ENCODE assay signal across 31 cellular contexts in genomic region chr10:101305241-101306230, GRCh38. TPM values are rescaled to one million over a fixed set of nuclear protein-coding genes. Genes with fewer than 3 reads are reported as not detected.
A peak's percentile ranks its signal among the peaks of the same experiment; 100 is the strongest.
DNase-seq lines count a peak whose midpoint lies in the region; ATAC-seq and TF ChIP-seq lines count a peak whose summit lies in the region.
"Had no signal": no experiment of that assay in that cellular context is flagged by ENCODE, and none has a peak within 500 bp of the region (broad histone marks: within the 10 kb centered on the region; RNA-seq: fewer than 3 reads in every experiment).

No MANE protein-coding gene starts in this region.

- H3K27me3 ChIP-seq in hepatocyte (peaks cover 11% of the 10 kb centered on the region), esophagus squamous epithelium (peaks cover 0 to 86% (median 0%) of the 10 kb centered on the region in 4 donors)
- H3K27me3 ChIP-seq: body of pancreas, vagina had no signal

- CTCF ChIA-PET in HEK293 (lab: Yijun Ruan, JAX), result interaction anchor here (0.5 to 7.4 kb wide), 11 partner anchors 8 to 265 kb away, joined by 3 to 102 read pairs (median 4); partner anchors contain the start of gene LBX1

- TF ChIP-seq CTCF in HEK293 (tag by site-specific recombination; IDR thresholded peaks at IDR 0.05) (no peak), brain (conservative IDR thresholded peaks at IDR 0.05) (no peak), hepatocyte (IDR thresholded peaks at IDR 0.05; ENCODE audit: poor library complexity) (no peak), mesothelial cell of epicardium (IDR thresholded peaks at IDR 0.05; ENCODE audit: unreplicated experiment) (no peak), esophagus squamous epithelium (IDR thresholded peaks at IDR 0.05) (no peak)

- H4K20me1 ChIP-seq in hepatocyte (ENCODE audit: insufficient read depth, poor library complexity, severe bottlenecking), result no peaks in the 10 kb centered on the region

- H3K4me1 Mint-ChIP-seq in brain, result peaks cover 49% of the 10 kb centered on the region
- peaks cover 16% of the 10 kb centered on the region for H3K4me1 Mint-ChIP-seq in mesothelial cell of epicardium

- POLR2A ChIA-PET in HEK293 (lab: Yijun Ruan, JAX), result interaction anchor here (0.6 kb wide), 1 partner anchor 112 kb away, joined by 3 read pairs; no protein-coding TSS in a partner anchor

- 59% methylated on average over 17 of the region's 17 CpGs for WGBS in hepatocyte (ENCODE audit: low lambda C conversion rate, missing lambda C conversion rate)
- 74 to 76% methylated on average over 11 to 17 of the region's 17 CpGs for WGBS in esophagus squamous epithelium, 2 donors

- intact Hi-C loops in posterior vena cava (cut with DNase I) (no loop called here), esophagus squamous epithelium (cut with DNase I) (no loop called here)

- H3K4me1 ChIP-seq in HEK293 (ENCODE audit: control insufficient read depth, insufficient read depth, low read length) (no peaks in the 10 kb centered on the region), hepatocyte (ENCODE audit: insufficient read depth) (no peaks in the 10 kb centered on the region), esophagus squamous epithelium (peaks cover 3 to 18% (median 4%) of the 10 kb centered on the region in 3 donors)
- H3K4me1 ChIP-seq: A549, adrenal gland, HAP-1 had no signal

- H3K4me2 ChIP-seq in hepatocyte, result no peak overlapping the region
- H3K4me2 ChIP-seq: A549, KMS-11 had no signal

- DNase-seq in hepatocyte (ENCODE audit: low spot score), result peak; percentile 36
- DNase-seq in posterior vena cava (ENCODE audit: low spot score), result peak; percentile 51
- no peak for DNase-seq in mesothelial cell of epicardium (ENCODE audit: low spot score in 2 of 2, unreplicated experiment in 2 of 2)
- DNase-seq in effector CD4-positive, alpha-beta T cell, result no peak
- no peak for DNase-seq in esophagus squamous epithelium (lab: John Stamatoyannopoulos, UW)
- DNase-seq: activated CD4-positive, alpha-beta T cell treated with anti-CD3 and anti-CD28 coated beads for 36 hours; activated CD8-positive, alpha-beta T cell treated with anti-CD3 and anti-CD28 coated beads, Interleukin-2, amount 10 ng/mL, durations not matched to agents 7 days and 5 days; activated naive CD4-positive, alpha-beta T cell treated with anti-CD3 and anti-CD28 coated beads for 36 hours; AML-193; CD4-positive, CD25-positive, alpha-beta regulatory T cell; effector memory CD8-positive, alpha-beta T cell; midbrain; MM.1S; naive thymus-derived CD4-positive, alpha-beta T cell; NCI-H1105 treated with DMSO at 0.1 percent for 48 hours; NCI-H1930; NCI-H2171 treated with DMSO at 0.1 percent for 48 hours; NCI-H524 treated with DMSO at 0.1 percent for 48 hours; stimulated activated naive CD8-positive, alpha-beta T cell treated with anti-CD3 and anti-CD28 coated beads, Interleukin-15, Interleukin-2, amounts not matched to agents 100 U/mL and 50 U/mL, for 24 hours had no signal

- H3K27ac Mint-ChIP-seq in brain, result peak overlapping the region in 4 of 5 experiments; percentile 75 to 94 (median 86)
- no peak overlapping the region for H3K27ac Mint-ChIP-seq in mesothelial cell of epicardium
- H3K27ac Mint-ChIP-seq: activated CD4-positive, alpha-beta T cell treated with anti-CD3 and anti-CD28 coated beads for 36 hours; activated CD8-positive, alpha-beta T cell treated with anti-CD3 and anti-CD28 coated beads, Interleukin-2, amount 10 ng/mL, durations not matched to agents 7 days and 5 days; activated naive CD4-positive, alpha-beta T cell treated with anti-CD3 and anti-CD28 coated beads for 36 hours; CD4-positive, CD25-positive, alpha-beta regulatory T cell; effector memory CD8-positive, alpha-beta T cell had no signal

- H3K27ac ChIP-seq in HEK293 (ENCODE audit: extremely low read depth, low read depth, low read length), result no peak overlapping the region
- H3K27ac ChIP-seq in hepatocyte, result no peak overlapping the region
- H3K27ac ChIP-seq in esophagus squamous epithelium, result no peak overlapping the region
- H3K27ac ChIP-seq: A549, adrenal gland, body of pancreas, KMS-11, skin epidermis, vagina, VCaP had no signal

- no peak for ATAC-seq in GM21737 (IDR thresholded peaks at IDR 0.05; ENCODE audit: unreplicated experiment)
- ATAC-seq: A549; activated CD4-positive, alpha-beta T cell treated with anti-CD3 and anti-CD28 coated beads for 36 hours; activated CD8-positive, alpha-beta T cell treated with anti-CD3 and anti-CD28 coated beads, Interleukin-2, amount 10 ng/mL, durations not matched to agents 7 days and 5 days; body of pancreas; effector memory CD8-positive, alpha-beta T cell; naive thymus-derived CD4-positive, alpha-beta T cell; Right ventricle myocardium inferior; stimulated activated naive CD8-positive, alpha-beta T cell treated with anti-CD3 and anti-CD28 coated beads, Interleukin-15, Interleukin-2, amounts not matched to agents 100 U/mL and 50 U/mL, for 24 hours had no signal

- H2AFZ ChIP-seq in hepatocyte, result no peak overlapping the region

- no peaks in the 10 kb centered on the region for H3K79me2 ChIP-seq in hepatocyte

- H3K9me3 ChIP-seq in HEK293 (ENCODE audit: control insufficient read depth, insufficient read depth, low read depth, low read length) (no peaks in the 10 kb centered on the region), hepatocyte (ENCODE audit: low read depth) (no peaks in the 10 kb centered on the region), esophagus squamous epithelium (no peaks in the 10 kb centered on the region)
- H3K9me3 ChIP-seq: A549, adrenal gland, body of pancreas, HAP-1, vagina had no signal

- H3K9me3 Mint-ChIP-seq in brain (peaks cover 3 to 13% (median 5%) of the 10 kb centered on the region in 5 experiments), mesothelial cell of epicardium (no peaks in the 10 kb centered on the region)
- H3K9me3 Mint-ChIP-seq: activated naive CD4-positive, alpha-beta T cell treated with anti-CD3 and anti-CD28 coated beads for 36 hours; effector memory CD8-positive, alpha-beta T cell had no signal

- H3K4me3 ChIP-seq in HEK293 (ENCODE audit: low read depth, low read length) (no peak overlapping the region), hepatocyte (no peak overlapping the region), esophagus squamous epithelium (no peak overlapping the region)
- H3K4me3 ChIP-seq: A549, adrenal gland, body of pancreas, HAP-1, skin epidermis, vagina had no signal

- no peaks in the 10 kb centered on the region for H3K36me3 ChIP-seq in HEK293 (ENCODE audit: control insufficient read depth in 2 of 2, insufficient read depth in 1 of 2, low read length in 2 of 2)
- no peaks in the 10 kb centered on the region for H3K36me3 ChIP-seq in hepatocyte (replicated peaks; ENCODE audit: insufficient read depth, low read depth)
- H3K36me3 ChIP-seq in esophagus squamous epithelium, result no peaks in the 10 kb centered on the region
- H3K36me3 ChIP-seq: adrenal gland, HAP-1, vagina had no signal

- TF ChIP-seq POLR2A in esophagus squamous epithelium (IDR thresholded peaks at IDR 0.05), result no peak

- H3K4me3 Mint-ChIP-seq in brain (peak overlapping the region in 3 of 5 experiments; percentile 31 to 51 (median 32)), mesothelial cell of epicardium (no peak overlapping the region)
- H3K4me3 Mint-ChIP-seq: activated CD4-positive, alpha-beta T cell treated with anti-CD3 and anti-CD28 coated beads for 36 hours; activated CD8-positive, alpha-beta T cell treated with anti-CD3 and anti-CD28 coated beads, Interleukin-2, amount 10 ng/mL, durations not matched to agents 7 days and 5 days; activated naive CD4-positive, alpha-beta T cell treated with anti-CD3 and anti-CD28 coated beads for 36 hours; CD4-positive, CD25-positive, alpha-beta regulatory T cell; effector memory CD8-positive, alpha-beta T cell; naive thymus-derived CD4-positive, alpha-beta T cell had no signal

- H3K27me3 Mint-ChIP-seq in brain (peaks cover 26% of the 10 kb centered on the region), mesothelial cell of epicardium (ENCODE audit: low read depth) (peaks cover 49% of the 10 kb centered on the region)

- no peaks in the 10 kb centered on the region for H3K9me2 ChIP-seq in hepatocyte (replicated peaks; ENCODE audit: insufficient read depth)

- no peaks in the 10 kb centered on the region for H3K36me3 Mint-ChIP-seq in brain
- H3K36me3 Mint-ChIP-seq in mesothelial cell of epicardium, result no peaks in the 10 kb centered on the region
- H3K36me3 Mint-ChIP-seq: CD4-positive, CD25-positive, alpha-beta regulatory T cell had no signal

TF ChIP-seq in HEK293, 187 proteins besides CTCF, POLR2A, EP300 and RAD21:
- TF ChIP-seq EGR2 (tag by site-specific recombination; IDR thresholded peaks at IDR 0.05; ENCODE audit: low read depth) (0 out of 2 replicates have a peak, but pooled peaks have one; percentile 13), RBAK (tag by site-specific recombination; IDR thresholded peaks at IDR 0.05) (no peak)

RNA-seq across cellular contexts. Expression of gene BTRC, which starts 48.4 kb away (rescaled TPM):
- polyA plus RNA-seq in brain (ENCODE audit: insufficient read depth, low read depth, low replicate concordance) (9.5 TPM), hepatocyte (14.5 and 15.9 TPM in 2 replicates)
- total RNA-seq in hepatocyte (24.3 and 25.9 TPM in 2 replicates), posterior vena cava (10 to 100 TPM; 13.9 to 14.3 TPM), mesothelial cell of epicardium (37.5 to 38.4 TPM (median 37.7 TPM) in 3 replicates), esophagus squamous epithelium (10 to 100 TPM in 2 of 4 donors, 1 to 10 TPM in 2; 8.0 to 15.1 (median 10.4) TPM)

Comparison
In these comparisons a context has a peak if more than half of its experiments do, and no peak if none do; other contexts are left out.
1. DNase-seq: peak in hepatocyte (single experiment) and posterior vena cava (single experiment); none in mesothelial cell of epicardium (0 of 2), effector CD4-positive, alpha-beta T cell (single experiment) and esophagus squamous epithelium (single experiment).